ENCODE assay signal across 8 cellular contexts in the genomic region with DNA sequence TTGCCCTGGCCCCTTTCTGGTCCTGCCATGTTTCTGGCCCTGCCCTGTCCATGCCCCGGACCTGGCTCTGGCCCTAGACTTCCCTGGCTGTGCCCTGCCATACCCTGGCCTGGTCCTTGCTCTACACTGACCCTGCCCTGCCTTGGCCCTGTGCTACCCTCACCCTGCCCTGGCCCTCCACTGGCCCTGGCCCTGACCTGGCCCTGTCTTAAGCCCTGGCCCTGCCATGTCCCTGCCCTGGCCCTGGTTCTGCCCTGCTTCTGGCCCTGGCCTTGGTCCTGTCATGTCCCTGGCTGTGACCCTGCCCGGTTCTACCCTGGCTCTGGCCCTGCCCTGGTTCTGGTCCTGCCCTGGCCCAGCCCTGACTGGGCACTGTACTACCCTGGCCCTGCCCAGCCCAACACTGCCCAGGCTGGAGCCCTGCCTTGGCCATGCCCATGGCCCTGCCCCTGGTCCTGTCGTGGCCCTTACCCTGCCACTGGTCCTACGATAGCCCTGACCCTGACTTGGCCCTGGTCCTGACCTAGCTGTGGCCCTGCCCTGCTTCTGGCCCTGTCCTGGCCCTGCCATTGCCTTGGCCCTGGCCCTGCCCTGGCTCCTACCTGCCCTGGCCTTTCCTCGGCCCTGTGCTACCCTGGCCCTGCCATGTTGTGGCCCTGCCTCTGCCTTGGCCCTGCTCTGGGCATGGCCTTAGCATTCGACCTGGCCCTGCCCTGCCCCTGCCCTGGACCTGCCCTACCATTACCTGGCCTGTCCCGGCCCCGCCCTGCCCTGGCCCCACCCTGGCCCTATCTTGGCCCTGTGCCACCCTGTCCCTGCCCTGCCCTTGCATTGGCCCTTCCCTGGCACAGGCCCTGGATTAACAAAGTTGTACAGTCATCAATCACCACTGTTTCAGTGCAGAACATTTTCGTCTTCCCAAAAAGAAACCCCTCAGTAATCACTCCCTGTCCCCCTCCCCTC.
A peak's percentile ranks its signal among the peaks of the same experiment; 100 is the strongest.
DNase-seq lines count a peak whose midpoint lies in the region; ATAC-seq, FAIRE-seq and TF ChIP-seq lines count a peak whose summit lies in the region.
"Not testable (repeated sequence)": the region's sequence is repeated elsewhere in the genome, so short reads cannot be mapped to it uniquely, and the experiment has no call there.

No MANE protein-coding gene starts in this region.

- not testable (repeated sequence) for TF ChIP-seq POLR2A in heart left ventricle (IDR thresholded peaks at IDR 0.05)

- not testable (repeated sequence) for H3K27ac Mint-ChIP-seq in activated T-cell treated with anti-CD3 and anti-CD28 coated beads, Interleukin-2, amount 50 U/mL, for 72 hours; naive thymus-derived CD4-positive, alpha-beta T cell; stimulated activated effector memory CD8-positive, alpha-beta T cell treated with anti-CD3 and anti-CD28 coated beads, Interleukin-12 subunit alpha, Interleukin-12 subunit beta, amount 100 ng/mL, for 72 hours

- not testable (repeated sequence) for H3K36me3 Mint-ChIP-seq in activated T-cell treated with anti-CD3 and anti-CD28 coated beads, Interleukin-2, amount 50 U/mL, for 72 hours (ENCODE audit: insufficient read depth in 2 of 2); naive thymus-derived CD4-positive, alpha-beta T cell; stimulated activated effector memory CD8-positive, alpha-beta T cell treated with anti-CD3 and anti-CD28 coated beads, Interleukin-12 subunit alpha, Interleukin-12 subunit beta, amount 100 ng/mL, for 72 hours

- H3K27ac ChIP-seq in heart left ventricle; naive thymus-derived CD4-positive, alpha-beta T cell (ENCODE audit: low read depth, low read length): not testable (repeated sequence)

- H3K4me3 ChIP-seq in bronchial epithelial cell (ENCODE audit: low read depth, low read length); heart left ventricle; naive thymus-derived CD4-positive, alpha-beta T cell (ENCODE audit: low read length): not testable (repeated sequence)

- peak; percentile 16 for FAIRE-seq in HTR-8/SVneo (lab: Jason Lieb, UNC)
- FAIRE-seq in bronchial epithelial cell (lab: Jason Lieb, UNC), result peak; percentile 23
- FAIRE-seq in urothelium cell line (lab: Jason Lieb, UNC), result peak; percentile 80

- TF ChIP-seq CTCF in bronchial epithelial cell (IDR thresholded peaks at IDR 0.05; ENCODE audit: insufficient read depth, low read length, severe bottlenecking); heart left ventricle (IDR thresholded peaks at IDR 0.05): not testable (repeated sequence)

- not testable (repeated sequence) for DNase-seq in HTR-8/SVneo (ENCODE audit: insufficient read length, low spot score); activated T-cell treated with anti-CD3 and anti-CD28 coated beads, Interleukin-2, amount 50 U/mL, for 72 hours; bronchial epithelial cell (ENCODE audit: low read depth); heart left ventricle; left lobe of liver (ENCODE audit: low spot score); stimulated activated effector memory CD8-positive, alpha-beta T cell treated with anti-CD3 and anti-CD28 coated beads, Interleukin-12 subunit alpha, Interleukin-12 subunit beta, amount 100 ng/mL, for 72 hours (ENCODE audit: low spot score in 2 of 2); urothelium cell line (ENCODE audit: low spot score)
- peak in 1 of 9 donors; percentile 7 for DNase-seq in naive thymus-derived CD4-positive, alpha-beta T cell

- H3K9me3 Mint-ChIP-seq in activated T-cell treated with anti-CD3 and anti-CD28 coated beads, Interleukin-2, amount 50 U/mL, for 72 hours; naive thymus-derived CD4-positive, alpha-beta T cell; stimulated activated effector memory CD8-positive, alpha-beta T cell treated with anti-CD3 and anti-CD28 coated beads, Interleukin-12 subunit alpha, Interleukin-12 subunit beta, amount 100 ng/mL, for 72 hours: not testable (repeated sequence)

- H3K27me3 ChIP-seq in bronchial epithelial cell (ENCODE audit: control insufficient read depth, insufficient read depth, low read length); heart left ventricle; naive thymus-derived CD4-positive, alpha-beta T cell (ENCODE audit: control insufficient read depth in 2 of 2, insufficient read depth in 2 of 2, low read length in 2 of 2): not testable (repeated sequence)

- not testable (repeated sequence) for H3K27me3 Mint-ChIP-seq in activated T-cell treated with anti-CD3 and anti-CD28 coated beads, Interleukin-2, amount 50 U/mL, for 72 hours (ENCODE audit: low read depth); naive thymus-derived CD4-positive, alpha-beta T cell

- peak; percentile 11 to 24 for ATAC-seq in activated T-cell treated with anti-CD3 and anti-CD28 coated beads, Interleukin-2, amount 50 U/mL, for 72 hours (replicated peaks in 1 of 2)
- ATAC-seq in heart left ventricle, result peak in 3 of 4 donors; percentile 13 to 58 (median 20)
- ATAC-seq in left lobe of liver, result peak; percentile 15
- ATAC-seq in naive thymus-derived CD4-positive, alpha-beta T cell, result peak; percentile 22
- ATAC-seq in stimulated activated effector memory CD8-positive, alpha-beta T cell treated with anti-CD3 and anti-CD28 coated beads, Interleukin-12 subunit alpha, Interleukin-12 subunit beta, amount 100 ng/mL, for 72 hours, result peak; percentile 51

- not testable (repeated sequence) for H3K4me1 ChIP-seq in heart left ventricle; naive thymus-derived CD4-positive, alpha-beta T cell (ENCODE audit: control insufficient read depth in 2 of 2, insufficient read depth in 2 of 2, low read length in 2 of 2)

- H3K36me3 ChIP-seq in bronchial epithelial cell (ENCODE audit: control insufficient read depth, insufficient read depth, low read length); heart left ventricle; naive thymus-derived CD4-positive, alpha-beta T cell (ENCODE audit: control insufficient read depth in 2 of 3, insufficient read depth in 3 of 3, low read length in 3 of 3): not testable (repeated sequence)

- not testable (repeated sequence) for H3K4me1 Mint-ChIP-seq in activated T-cell treated with anti-CD3 and anti-CD28 coated beads, Interleukin-2, amount 50 U/mL, for 72 hours (ENCODE audit: low read depth); naive thymus-derived CD4-positive, alpha-beta T cell; stimulated activated effector memory CD8-positive, alpha-beta T cell treated with anti-CD3 and anti-CD28 coated beads, Interleukin-12 subunit alpha, Interleukin-12 subunit beta, amount 100 ng/mL, for 72 hours

- CTCF ChIA-PET in naive thymus-derived CD4-positive, alpha-beta T cell (lab: Charles Lee), result not testable (repeated sequence)

- not testable (repeated sequence) for H3K4me3 Mint-ChIP-seq in activated T-cell treated with anti-CD3 and anti-CD28 coated beads, Interleukin-2, amount 50 U/mL, for 72 hours; naive thymus-derived CD4-positive, alpha-beta T cell; stimulated activated effector memory CD8-positive, alpha-beta T cell treated with anti-CD3 and anti-CD28 coated beads, Interleukin-12 subunit alpha, Interleukin-12 subunit beta, amount 100 ng/mL, for 72 hours

- H3K9me3 ChIP-seq in heart left ventricle; naive thymus-derived CD4-positive, alpha-beta T cell (ENCODE audit: control insufficient read depth in 2 of 3, low read length in 3 of 3): not testable (repeated sequence)

- WGBS in heart left ventricle, 4 donors, result 67 to 77% (median 67%) methylated on average over 6 to 8 of the region's 9 CpGs

- intact Hi-C loops in heart left ventricle (cut with DNase I); naive thymus-derived CD4-positive, alpha-beta T cell (cut with micrococcal nuclease): not testable (repeated sequence)

- POLR2A ChIA-PET in naive thymus-derived CD4-positive, alpha-beta T cell (lab: Charles Lee), result not testable (repeated sequence)
